Comparison of ENCODE assay signal across 18 cellular contexts in genomic region chr5:103014983-103015382, GRCh38.
DNase-seq lines count a peak whose midpoint lies in the region; ATAC-seq and TF ChIP-seq lines count a peak whose summit lies in the region.
"Had no signal": no experiment of that assay in that cellular context is flagged by ENCODE, and none has a peak within 500 bp of the region (broad histone marks: within the 10 kb centered on the region; RNA-seq: fewer than 3 reads in every experiment).

No MANE protein-coding gene starts in this region.

- no peaks in the 10 kb centered on the region for H3K27me3 Mint-ChIP-seq in CD14-positive monocyte (ENCODE audit: low read depth in 3 of 3)
- H3K27me3 Mint-ChIP-seq: CD4-positive, alpha-beta T cell had no signal

- H3K9me3 ChIP-seq in Loucy (ENCODE audit: insufficient read depth, low read depth, low read length), result peaks cover 5% of the 10 kb centered on the region; the same call in 1 of the 2 replicates
- H3K9me3 ChIP-seq in fibroblast of lung (ENCODE audit: control insufficient read depth, insufficient read depth, low read depth, low read length), result no peaks in the 10 kb centered on the region
- peaks cover 3% of the 10 kb centered on the region for H3K9me3 ChIP-seq in mesenchymal stem cell (ENCODE audit: control insufficient read depth, low read length)

- no peaks in the 10 kb centered on the region for H4K20me1 ChIP-seq in Loucy (ENCODE audit: insufficient read depth, low read length, poor library complexity, severe bottlenecking)
- no peaks in the 10 kb centered on the region for H4K20me1 ChIP-seq in fibroblast of lung (ENCODE audit: control insufficient read depth, extremely low read depth, insufficient read depth, low read length)

- H2BK15ac ChIP-seq in mesenchymal stem cell (ENCODE audit: low read depth, poor library complexity, severe bottlenecking), result no peak overlapping the region

- DNase-seq in AG10803 (ENCODE audit: low read depth) (peak; percentile 21), fibroblast of lung (ENCODE audit: low read depth in 2 of 2) (peak; percentile 37 to 75), mesenchymal stem cell (peak; percentile 69), CD14-positive monocyte (ENCODE audit: low spot score) (no peak), NCI-H187 treated with DMSO at 0.1 percent for 48 hours (lab: John Stamatoyannopoulos, UW) (no peak)
- DNase-seq: AML-193; CD4-positive, alpha-beta T cell; DMS79 treated with DMSO at 0.1 percent for 48 hours; GF-D8; NCI-H1092; NCI-H446; NCI-H774; PC-9 had no signal

- H2BK5ac ChIP-seq in mesenchymal stem cell (ENCODE audit: low read depth, low read length, poor library complexity, severe bottlenecking), result no peak overlapping the region

- no peaks in the 10 kb centered on the region for H3K79me2 ChIP-seq in Loucy (ENCODE audit: insufficient read depth, low read length)
- H3K79me2 ChIP-seq in fibroblast of lung (ENCODE audit: control insufficient read depth, insufficient read depth, low read length), result no peaks in the 10 kb centered on the region

- H2AK5ac ChIP-seq in mesenchymal stem cell (ENCODE audit: low read length, severe bottlenecking), result no peak overlapping the region

- H3K14ac ChIP-seq in mesenchymal stem cell (ENCODE audit: low read length in 2 of 2), result no peak overlapping the region

- H3K4ac ChIP-seq in mesenchymal stem cell (ENCODE audit: low read depth in 1 of 2, low read length in 2 of 2), result no peak overlapping the region

- H3F3A ChIP-seq in Loucy (ENCODE audit: low read depth), result no peaks in the 10 kb centered on the region

- no peak overlapping the region for H2BK12ac ChIP-seq in mesenchymal stem cell (ENCODE audit: low read length in 2 of 2)

- no peak for ATAC-seq in GM21367 (IDR thresholded peaks at IDR 0.05; ENCODE audit: unreplicated experiment)
- ATAC-seq in HG03108 (IDR thresholded peaks at IDR 0.05; ENCODE audit: unreplicated experiment), result no peak
- ATAC-seq: K562 had no signal

- no peak overlapping the region for H3K23ac ChIP-seq in mesenchymal stem cell (ENCODE audit: low read length in 2 of 2)

- intact Hi-C loops in CD14-positive monocyte (cut with micrococcal nuclease), result no loop called here

- no peaks in the 10 kb centered on the region for H3K9me2 ChIP-seq in Loucy (replicated peaks; ENCODE audit: low read depth, low read length)

- no peak overlapping the region for H3K27ac Mint-ChIP-seq in CD14-positive monocyte
- H3K27ac Mint-ChIP-seq: CD4-positive, alpha-beta T cell had no signal

- WGBS in mesenchymal stem cell, result 78% methylated on average over 2 of the region's 2 CpGs

- H3K4me3 ChIP-seq in AG10803 (ENCODE audit: low read length) (no peak overlapping the region), Loucy (ENCODE audit: low read length, poor library complexity, severe bottlenecking) (no peak overlapping the region), fibroblast of lung (replicated peaks in 1 of 4; ENCODE audit: control extremely low read depth in 1 of 4, insufficient read depth in 1 of 4, low read depth in 3 of 4, low read length in 4 of 4) (no peak overlapping the region), mesenchymal stem cell (ENCODE audit: insufficient read depth in 1 of 2, low read depth in 1 of 2, low read length in 2 of 2) (no peak overlapping the region)
- H3K4me3 ChIP-seq: K562, PC-9, SK-N-MC had no signal

- no peak overlapping the region for H4K8ac ChIP-seq in mesenchymal stem cell (ENCODE audit: low read length)

- no peaks in the 10 kb centered on the region for H3K36me3 ChIP-seq in Loucy (ENCODE audit: insufficient read depth, low read length)
- peaks cover 2% of the 10 kb centered on the region for H3K36me3 ChIP-seq in fibroblast of lung (ENCODE audit: control insufficient read depth, insufficient read depth, low read length)
- peaks cover 2 to 76% of the 10 kb centered on the region in 2 experiments for H3K36me3 ChIP-seq in mesenchymal stem cell (ENCODE audit: control insufficient read depth in 1 of 2, insufficient read depth in 2 of 2, low read depth in 1 of 2, low read length in 2 of 2)

- H3K27me3 ChIP-seq in Loucy (ENCODE audit: insufficient read depth, low read length, poor library complexity, severe bottlenecking), result no peaks in the 10 kb centered on the region
- H3K27me3 ChIP-seq in fibroblast of lung (ENCODE audit: control insufficient read depth, insufficient read depth, low read length), result no peaks in the 10 kb centered on the region
- H3K27me3 ChIP-seq in mesenchymal stem cell (ENCODE audit: control insufficient read depth in 1 of 2, insufficient read depth in 1 of 2, low read length in 2 of 2), result no peaks in the 10 kb centered on the region

- H3K18ac ChIP-seq in mesenchymal stem cell (ENCODE audit: low read depth in 1 of 2, low read length in 2 of 2), result no peak overlapping the region

- TF ChIP-seq CTCF in AG10803 (conservative IDR thresholded peaks at IDR 0.05; ENCODE audit: low read length) (no peak), Loucy (conservative IDR thresholded peaks at IDR 0.05; ENCODE audit: low read length) (no peak), fibroblast of lung (conservative IDR thresholded peaks at IDR 0.05 in 1 of 2, IDR thresholded peaks at IDR 0.05 in 1 of 2; ENCODE audit: low read depth in 1 of 2, low read length in 2 of 2) (no peak), CD14-positive monocyte (IDR thresholded peaks at IDR 0.05) (no peak)

- peaks cover 9 to 11% of the 10 kb centered on the region in 2 donors for H3K36me3 Mint-ChIP-seq in CD14-positive monocyte

- H2AFZ ChIP-seq in Loucy (ENCODE audit: low read length), result no peak overlapping the region
- H2AFZ ChIP-seq in fibroblast of lung (ENCODE audit: low read length), result no peak overlapping the region
- no peak overlapping the region for H2AFZ ChIP-seq in mesenchymal stem cell (ENCODE audit: low read depth, low read length)
- H2AFZ ChIP-seq: PC-9 had no signal

- H3K27ac ChIP-seq in fibroblast of lung (ENCODE audit: insufficient read depth, low read length), result no peak overlapping the region
- no peak overlapping the region for H3K27ac ChIP-seq in mesenchymal stem cell (ENCODE audit: low read length, poor library complexity, severe bottlenecking)
- H3K27ac ChIP-seq: PC-9, SK-N-MC had no signal

- H4K91ac ChIP-seq in mesenchymal stem cell (ENCODE audit: low read length), result no peak overlapping the region

- peaks cover 0 to 8% (median 4%) of the 10 kb centered on the region in 7 donors for H3K9me3 Mint-ChIP-seq in CD14-positive monocyte
- H3K9me3 Mint-ChIP-seq: CD4-positive, alpha-beta T cell had no signal

- H3K4me3 Mint-ChIP-seq in CD14-positive monocyte, result no peak overlapping the region
- H3K4me3 Mint-ChIP-seq: CD4-positive, alpha-beta T cell had no signal

- H3K4me1 ChIP-seq in Loucy (ENCODE audit: insufficient read depth, low read length, poor library complexity, severe bottlenecking) (peaks cover 18% of the 10 kb centered on the region), fibroblast of lung (ENCODE audit: control insufficient read depth, extremely low read depth, insufficient read depth, low read length) (peaks cover 2% of the 10 kb centered on the region), mesenchymal stem cell (ENCODE audit: control insufficient read depth, insufficient read depth, low read depth, low read length) (no peaks in the 10 kb centered on the region)

- H3K79me1 ChIP-seq in mesenchymal stem cell (replicated peaks; ENCODE audit: low read length, poor library complexity, severe bottlenecking), result peaks cover 6% of the 10 kb centered on the region

- H3K4me2 ChIP-seq in Loucy (ENCODE audit: low read depth, low read length, poor library complexity, severe bottlenecking) (peak overlapping the region; percentile 16), fibroblast of lung (ENCODE audit: extremely low read depth, insufficient read depth, low read length) (no peak overlapping the region), mesenchymal stem cell (ENCODE audit: low read length, poor library complexity, severe bottlenecking) (no peak overlapping the region)
- H3K4me2 ChIP-seq: PC-9 had no signal

- H2BK120ac ChIP-seq in mesenchymal stem cell (ENCODE audit: low read depth, low read length), result no peak overlapping the region

- H3K4me1 Mint-ChIP-seq in CD14-positive monocyte, result peaks cover 2% of the 10 kb centered on the region

- H3K9ac ChIP-seq in Loucy (ENCODE audit: low read depth, low read length, poor library complexity, severe bottlenecking), result no peak overlapping the region
- H3K9ac ChIP-seq in fibroblast of lung (ENCODE audit: insufficient read depth, low read length), result no peak overlapping the region
- no peak overlapping the region for H3K9ac ChIP-seq in mesenchymal stem cell (ENCODE audit: low read length)

Comparison
In these comparisons a context has a peak if more than half of its experiments do, and no peak if none do; other contexts are left out.
1. DNase-seq: peak in AG10803 (single experiment), fibroblast of lung (2 of 2) and mesenchymal stem cell (single experiment); none in CD14-positive monocyte (single experiment) and NCI-H187 treated with DMSO at 0.1 percent for 48 hours (single experiment).